Comparison of ENCODE assay signal across 8 cellular contexts in the genomic region with DNA sequence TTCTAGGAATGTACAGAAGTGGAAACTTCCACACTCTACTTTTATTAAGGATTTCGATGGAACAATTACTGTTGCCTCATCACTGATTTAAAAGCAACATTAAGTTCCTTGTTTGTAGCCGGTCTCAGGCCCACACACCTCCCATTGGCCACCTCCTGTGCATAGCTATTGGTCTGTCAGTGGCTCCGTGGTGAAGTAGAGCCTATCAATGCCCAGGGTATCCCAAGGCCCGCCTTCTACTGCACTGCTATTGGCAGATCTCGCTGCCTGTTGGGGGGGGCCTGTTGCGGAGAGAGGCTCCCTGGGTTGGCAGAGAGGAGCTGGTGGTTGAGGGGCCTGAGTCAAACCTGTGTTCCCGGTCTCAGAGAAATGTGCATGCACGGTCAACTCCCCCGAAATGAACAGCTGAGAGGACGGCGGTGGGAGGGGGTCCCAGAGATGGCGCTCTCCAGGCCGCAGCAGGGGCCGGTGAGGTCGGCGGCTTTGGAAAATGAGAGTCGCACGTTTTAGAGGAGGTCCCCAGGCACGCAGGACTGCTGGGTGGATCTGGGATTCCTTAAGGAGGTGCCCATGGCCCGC. TPM values are rescaled to one million over a fixed set of nuclear protein-coding genes. Genes with fewer than 3 reads are reported as not detected.
DNase-seq lines count a peak whose midpoint lies in the region; TF ChIP-seq lines count a peak whose summit lies in the region.

No MANE protein-coding gene starts in this region.

- no peaks in the 10 kb centered on the region for H3K4me1 ChIP-seq in hepatocyte (ENCODE audit: insufficient read depth)

- H2AFZ ChIP-seq in hepatocyte: peak overlapping the region; percentile 51

- 31% methylated on average over 20 of the region's 20 CpGs for WGBS in hepatocyte (ENCODE audit: low lambda C conversion rate, missing lambda C conversion rate)

- peak overlapping the region; percentile 72 for H3K4me2 ChIP-seq in hepatocyte

- no peak for TF ChIP-seq CTCF in hepatocyte (IDR thresholded peaks at IDR 0.05; ENCODE audit: poor library complexity)

- DNase-seq in GF-D8 (lab: John Stamatoyannopoulos, UW): peak; percentile 85
- DNase-seq in HCEC 1CT: peak; percentile 89
- peak; percentile 74 for DNase-seq in NCI-H1048 (lab: John Stamatoyannopoulos, UW)
- peak; percentile 83 for DNase-seq in T-helper 2 cell treated with Interferon-gamma antibody and Interleukin-4, amounts not matched to agents 5 μg/mL and 100 μg/mL, for 36 hours (ENCODE audit: low spot score)
- peak; percentile 94 for DNase-seq in astrocyte of the hippocampus (ENCODE audit: low read depth, low spot score)
- peak; percentile 91 for DNase-seq in hepatocyte (ENCODE audit: low spot score)
- peak; percentile 82 for DNase-seq in retina
- DNase-seq in NCI-H187 (lab: John Stamatoyannopoulos, UW): no peak

- H3K27ac ChIP-seq in hepatocyte: peak overlapping the region; percentile 85

- H3K79me2 ChIP-seq in hepatocyte: peaks cover 3% of the 10 kb centered on the region

- H3K27me3 Mint-ChIP-seq in T-helper 2 cell treated with Interferon-gamma antibody and Interleukin-4, amounts not matched to agents 5 μg/mL and 100 μg/mL, for 36 hours (ENCODE audit: low read depth): no peaks in the 10 kb centered on the region

- no peak overlapping the region for H3K4me3 ChIP-seq in hepatocyte

- H3K9me3 ChIP-seq in hepatocyte (ENCODE audit: low read depth): no peaks in the 10 kb centered on the region

- H3K36me3 Mint-ChIP-seq in T-helper 2 cell treated with Interferon-gamma antibody and Interleukin-4, amounts not matched to agents 5 μg/mL and 100 μg/mL, for 36 hours (ENCODE audit: low read depth): no peaks in the 10 kb centered on the region

- H4K20me1 ChIP-seq in hepatocyte (ENCODE audit: insufficient read depth, poor library complexity, severe bottlenecking): no peaks in the 10 kb centered on the region

- H3K27me3 ChIP-seq in hepatocyte: no peaks in the 10 kb centered on the region

- no peaks in the 10 kb centered on the region for H3K36me3 ChIP-seq in hepatocyte (replicated peaks; ENCODE audit: insufficient read depth, low read depth)

- H3K27ac Mint-ChIP-seq in T-helper 2 cell treated with Interferon-gamma antibody and Interleukin-4, amounts not matched to agents 5 μg/mL and 100 μg/mL, for 36 hours: peak overlapping the region; percentile 96

- H3K4me3 Mint-ChIP-seq in T-helper 2 cell treated with Interferon-gamma antibody and Interleukin-4, amounts not matched to agents 5 μg/mL and 100 μg/mL, for 36 hours: peak overlapping the region; percentile 94

- H3K9me3 Mint-ChIP-seq in T-helper 2 cell treated with Interferon-gamma antibody and Interleukin-4, amounts not matched to agents 5 μg/mL and 100 μg/mL, for 36 hours: no peaks in the 10 kb centered on the region

- peaks cover 20% of the 10 kb centered on the region for H3K4me1 Mint-ChIP-seq in T-helper 2 cell treated with Interferon-gamma antibody and Interleukin-4, amounts not matched to agents 5 μg/mL and 100 μg/mL, for 36 hours (ENCODE audit: low read depth)

- H3K9me2 ChIP-seq in hepatocyte (replicated peaks; ENCODE audit: insufficient read depth): no peaks in the 10 kb centered on the region

RNA-seq across cellular contexts. Expression of a gene that starts 4.9 kb away (rescaled TPM):
- total RNA-seq in hepatocyte: 29.8 and 44.0 TPM in 2 replicates
- polyA plus RNA-seq in hepatocyte: 86.7 and 89.6 TPM in 2 replicates

RNA-seq across cellular contexts. Expression of a gene that starts 26.1 kb away (rescaled TPM):
- 669 and 671 TPM in 2 replicates for total RNA-seq in hepatocyte
- polyA plus RNA-seq in hepatocyte: 4,849 and 5,452 TPM in 2 replicates

Comparison
In these comparisons a context has a peak if more than half of its experiments do, and no peak if none do; other contexts are left out.
1. DNase-seq: peak in GF-D8 (single experiment), HCEC 1CT (single experiment), NCI-H1048 (single experiment), T-helper 2 cell treated with Interferon-gamma antibody and Interleukin-4, amounts not matched to agents 5 μg/mL and 100 μg/mL, for 36 hours (single experiment), astrocyte of the hippocampus (single experiment), hepatocyte (single experiment) and retina (single experiment); none in NCI-H187 (0 of 2).